In genomic region chr1:212607924-212608208, GRCh38 we compare ENCODE assay signal across 8 cellular contexts. TPM values are rescaled to one million over a fixed set of nuclear protein-coding genes. Genes with fewer than 3 reads are reported as not detected.
DNase-seq lines count a peak whose midpoint lies in the region; ATAC-seq and TF ChIP-seq lines count a peak whose summit lies in the region.

No MANE protein-coding gene starts in this region.

- H3K4me1 ChIP-seq in left lung (peaks cover 6 to 49% of the 10 kb centered on the region in 2 donors), thymus (ENCODE audit: control insufficient read depth, insufficient read depth, low read length) (peaks cover 9% of the 10 kb centered on the region)

- H3K27me3 ChIP-seq in left lung (peaks cover 12 to 79% of the 10 kb centered on the region in 2 donors), thymus (ENCODE audit: control insufficient read depth, insufficient read depth) (peaks cover 64% of the 10 kb centered on the region)

- no peaks in the 10 kb centered on the region for H3K9me3 ChIP-seq in left lung
- no peaks in the 10 kb centered on the region for H3K9me3 ChIP-seq in thymus (ENCODE audit: control insufficient read depth)

- under 1% methylated on average over 27 of the region's 27 CpGs for WGBS in thymus

- in situ Hi-C loops in astrocyte of the cerebellum (cut with HindIII; ENCODE audit: low sequenced_read_pairs) = loop anchor here (5.0 kb wide), 1 partner anchor 121 kb away; no protein-coding TSS in a partner anchor

- DNase-seq in activated CD8-positive, alpha-beta memory T cell treated with anti-CD3 and anti-CD28 coated beads, Interleukin-2, amount 50 U/mL, for 4 hours = peak; percentile 26
- no peak for DNase-seq in activated CD8-positive, alpha-beta memory T cell treated with anti-CD3 and anti-CD28 coated beads for 24 hours
- DNase-seq in astrocyte of the cerebellum (ENCODE audit: low read depth) (no peak), left lung (peak in 1 of 2 donors; percentile 85), H4 (ENCODE audit: low spot score) (no peak)

- no peak for TF ChIP-seq CTCF in astrocyte of the cerebellum (IDR thresholded peaks at IDR 0.05; ENCODE audit: low read depth, low read length, missing control alignments)
- no peak for TF ChIP-seq CTCF in left lung (IDR thresholded peaks at IDR 0.05)

- intact Hi-C loops in left lung (cut with DNase I) = loop anchor here in 1 of 2 donors (5.0 kb wide), 1 partner anchor 131 kb away; no protein-coding TSS in a partner anchor

- no peaks in the 10 kb centered on the region for H3K36me3 ChIP-seq in left lung
- no peaks in the 10 kb centered on the region for H3K36me3 ChIP-seq in thymus (ENCODE audit: control insufficient read depth, insufficient read depth)

- peak; percentile 7 for ATAC-seq in HG03280 (IDR thresholded peaks at IDR 0.05; ENCODE audit: unreplicated experiment)
- peak; percentile 5 for ATAC-seq in left lung
- ATAC-seq in GM21390 (IDR thresholded peaks at IDR 0.05; ENCODE audit: unreplicated experiment) = no peak

- H3K27ac ChIP-seq in left lung (peak overlapping the region; percentile 79 to 93), thymus (ENCODE audit: low read depth) (peak overlapping the region; percentile 64)

- H3K4me3 ChIP-seq in astrocyte of the cerebellum (ENCODE audit: low read depth, low read length) (peak overlapping the region; percentile 72), left lung (peak overlapping the region; percentile 51 to 71), thymus (ENCODE audit: low read length) (peak overlapping the region; percentile 76)

RNA-seq across cellular contexts. Expression of gene ATF3, which starts 0.7 kb away (rescaled TPM):
- total RNA-seq in left lung = 10 to 100 TPM; 14.0 to 57.7 TPM
- polyA plus RNA-seq in thymus = 34.6 TPM
- 9.1 and 13.3 TPM in 2 replicates for total RNA-seq in H4 (2014; rRNA removed; shearing (Covaris generic))
